Comparison of ENCODE assay signal across 14 cellular contexts in the genomic region with DNA sequence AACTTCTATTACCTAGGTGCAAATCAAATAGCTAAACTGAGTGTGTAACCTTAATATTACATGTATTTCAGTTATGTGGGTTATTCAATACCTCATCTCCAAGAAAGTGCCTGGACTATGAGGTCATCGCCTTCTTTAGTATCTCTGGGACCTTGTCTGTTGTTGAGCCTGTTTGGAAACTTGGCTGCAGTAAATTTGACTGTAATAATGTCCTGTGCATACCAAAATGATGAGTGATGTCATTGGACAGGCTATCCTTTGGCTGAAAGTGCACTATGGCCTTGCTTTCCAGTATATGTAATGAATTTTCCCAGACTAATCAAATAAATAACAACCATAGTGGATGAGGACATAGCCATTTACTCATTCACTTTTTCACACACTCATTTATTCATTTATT.
DNase-seq lines count a peak whose midpoint lies in the region; ATAC-seq, FAIRE-seq and TF ChIP-seq lines count a peak whose summit lies in the region.
"Had no signal": no experiment of that assay in that cellular context is flagged by ENCODE, and none has a peak within 500 bp of the region (broad histone marks: within the 10 kb centered on the region; RNA-seq: fewer than 3 reads in every experiment).

No MANE protein-coding gene starts in this region.

- H3K27ac ChIP-seq in heart left ventricle (peak overlapping the region in 5 of 12 donors; percentile 6 to 61 (median 32)), left ventricle myocardium inferior (replicated peaks) (no peak overlapping the region), heart right ventricle (peak overlapping the region in 3 of 10 donors; percentile 17 to 61 (median 52)), tibial nerve (no peak overlapping the region), esophagus muscularis mucosa (replicated peaks in 1 of 4) (no peak overlapping the region)
- H3K27ac ChIP-seq: thoracic aorta had no signal

- H3K4me3 ChIP-seq in heart left ventricle (no peak overlapping the region), left ventricle myocardium inferior (no peak overlapping the region), heart right ventricle (no peak overlapping the region), tibial nerve (no peak overlapping the region), esophagus muscularis mucosa (no peak overlapping the region)
- H3K4me3 ChIP-seq: thoracic aorta had no signal

- H3K27me3 ChIP-seq in heart left ventricle (no peaks in the 10 kb centered on the region), left ventricle myocardium inferior (ENCODE audit: low read depth) (no peaks in the 10 kb centered on the region), heart right ventricle (no peaks in the 10 kb centered on the region), tibial nerve (no peaks in the 10 kb centered on the region), esophagus muscularis mucosa (no peaks in the 10 kb centered on the region)

- intact Hi-C loops in heart left ventricle (cut with DNase I): loop anchor here in 1 of 10 donors (2.0 kb wide), 1 partner anchor 49 kb away; no protein-coding TSS in a partner anchor
- intact Hi-C loops in left ventricle myocardium inferior (cut with micrococcal nuclease): no loop called here
- intact Hi-C loops in heart right ventricle (cut with DNase I): loop anchor here in 1 of 10 donors (5.0 kb wide), 1 partner anchor 47 kb away; no protein-coding TSS in a partner anchor
- intact Hi-C loops in esophagus muscularis mucosa (cut with DNase I): no loop called here

- no peak for TF ChIP-seq CTCF in heart left ventricle (IDR thresholded peaks at IDR 0.05)
- no peak for TF ChIP-seq CTCF in left ventricle myocardium inferior (IDR thresholded peaks at IDR 0.05; ENCODE audit: borderline replicate concordance)
- TF ChIP-seq CTCF in heart right ventricle (IDR thresholded peaks at IDR 0.05): no peak
- no peak for TF ChIP-seq CTCF in tibial nerve (IDR thresholded peaks at IDR 0.05)
- TF ChIP-seq CTCF in esophagus muscularis mucosa (IDR thresholded peaks at IDR 0.05): no peak

- no peak for TF ChIP-seq EP300 in tibial nerve (IDR thresholded peaks at IDR 0.05)
- TF ChIP-seq EP300 in esophagus muscularis mucosa (IDR thresholded peaks at IDR 0.05): no peak

- DNase-seq in heart left ventricle (peak in 2 of 5 donors; percentile 23 to 26), left ventricle myocardium inferior (no peak), amniotic epithelial cell (ENCODE audit: low read depth) (peak; percentile 3), heart right ventricle (peak in 1 of 2 donors; percentile 17), urothelium cell line (ENCODE audit: low spot score) (peak; percentile 57), tibial nerve (ENCODE audit: low spot score in 2 of 2) (no peak), esophagus muscularis mucosa (ENCODE audit: extremely low spot score) (no peak)
- no peak for DNase-seq in stimulated activated CD4-positive, alpha-beta T cell treated with anti-CD3 and anti-CD28 coated beads, Interleukin-12 subunit alpha, Interleukin-12 subunit beta, amount 100 ng/mL, for 4 hours
- DNase-seq: activated CD4-positive, alpha-beta T cell treated with anti-CD3 and anti-CD28 coated beads, Interleukin-2, amount 50 U/mL, for 48 hours; endodermal cell; KBM-7; NCI-H1930; occipital lobe had no signal

- WGBS in heart left ventricle, 4 donors: 32 to 52% (median 41%) methylated on average over 1 of the region's 1 CpG
- WGBS in heart right ventricle, 2 donors: 48 to 59% methylated on average over 1 of the region's 1 CpG
- 74 to 83% methylated on average over 1 of the region's 1 CpG for WGBS in tibial nerve, 2 donors
- 69% methylated on average over 1 of the region's 1 CpG for WGBS in esophagus muscularis mucosa

- TF ChIP-seq POLR2A in heart left ventricle (IDR thresholded peaks at IDR 0.05) (no peak), tibial nerve (IDR thresholded peaks at IDR 0.05) (no peak), esophagus muscularis mucosa (IDR thresholded peaks at IDR 0.05; ENCODE audit: low read depth) (no peak)

- H3K4me1 ChIP-seq in heart left ventricle (peaks cover 0 to 12% (median 1%) of the 10 kb centered on the region in 12 donors), left ventricle myocardium inferior (peaks cover 15% of the 10 kb centered on the region), heart right ventricle (peaks cover 0 to 14% (median 0%) of the 10 kb centered on the region in 9 donors), tibial nerve (no peaks in the 10 kb centered on the region), esophagus muscularis mucosa (peaks cover 0 to 4% (median 0%) of the 10 kb centered on the region in 4 donors)

- ATAC-seq in heart left ventricle (peak; percentile 86 to 98 (median 90)), heart right ventricle (peak; percentile 55 to 98 (median 86))

- H3K36me3 ChIP-seq in heart left ventricle (no peaks in the 10 kb centered on the region), left ventricle myocardium inferior (no peaks in the 10 kb centered on the region), heart right ventricle (no peaks in the 10 kb centered on the region), tibial nerve (no peaks in the 10 kb centered on the region), esophagus muscularis mucosa (no peaks in the 10 kb centered on the region)
- H3K36me3 ChIP-seq: thoracic aorta had no signal

- FAIRE-seq in urothelium cell line (lab: Jason Lieb, UNC): peak; percentile 83

- H3K9me3 ChIP-seq in heart left ventricle (no peaks in the 10 kb centered on the region), left ventricle myocardium inferior (replicated peaks) (no peaks in the 10 kb centered on the region), heart right ventricle (peaks cover 0 to 8% (median 0%) of the 10 kb centered on the region in 11 donors), tibial nerve (no peaks in the 10 kb centered on the region), esophagus muscularis mucosa (no peaks in the 10 kb centered on the region)
- H3K9me3 ChIP-seq: thoracic aorta had no signal

Comparison
In these comparisons a context has a peak if more than half of its experiments do, and no peak if none do; other contexts are left out.
1. DNase-seq: peak in amniotic epithelial cell (single experiment) and urothelium cell line (single experiment); none in left ventricle myocardium inferior (single experiment), stimulated activated CD4-positive, alpha-beta T cell treated with anti-CD3 and anti-CD28 coated beads, Interleukin-12 subunit alpha, Interleukin-12 subunit beta, amount 100 ng/mL, for 4 hours (single experiment), tibial nerve (0 of 2) and esophagus muscularis mucosa (single experiment).